Comparison of ENCODE assay signal across 1 cellular context in genomic region chr10:125859128-125859817, GRCh38.
TF ChIP-seq lines count a peak whose summit lies in the region.

No MANE protein-coding gene starts in this region.

TF ChIP-seq in K562, 482 proteins besides CTCF, POLR2A, EP300 and RAD21:
- TF ChIP-seq PTBP1 (IDR thresholded peaks at IDR 0.05; ENCODE audit: low read depth, low read length) (no peak), OTX1 (CRISPR knock-in tag; IDR thresholded peaks at IDR 0.05) (no peak), ZNF696 (CRISPR knock-in tag; conservative IDR thresholded peaks at IDR 0.05) (no peak), E2F3 (CRISPR knock-in tag; IDR thresholded peaks at IDR 0.05) (no peak), ZNF778 (CRISPR knock-in tag; IDR thresholded peaks at IDR 0.05) (no peak), SRSF3 (IDR thresholded peaks at IDR 0.05; ENCODE audit: insufficient read depth, low read length) (no peak), RBBP5 (IDR thresholded peaks at IDR 0.05; ENCODE audit: borderline replicate concordance, insufficient read depth, low read length, poor library complexity, severe bottlenecking) (no peak), ZNF76 (CRISPR knock-in tag; IDR thresholded peaks at IDR 0.05; ENCODE audit: borderline replicate concordance) (no peak), ZBTB7A (IDR thresholded peaks at IDR 0.05; ENCODE audit: borderline replicate concordance, control insufficient read depth, low read depth, low read length) (no peak), MYNN (IDR thresholded peaks at IDR 0.05) (no peak), MYNN (CRISPR knock-in tag; IDR thresholded peaks at IDR 0.05) (no peak)
